Comparison of ENCODE assay signal across 8 cellular contexts in genomic region chr9:121529237-121529987, GRCh38. TPM values are rescaled to one million over a fixed set of nuclear protein-coding genes. Genes with fewer than 3 reads are reported as not detected.
A peak's percentile ranks its signal among the peaks of the same experiment; 100 is the strongest.
DNase-seq lines count a peak whose midpoint lies in the region; ATAC-seq and TF ChIP-seq lines count a peak whose summit lies in the region.

No MANE protein-coding gene starts in this region.

- H3K27me3 ChIP-seq in ascending aorta (no peaks in the 10 kb centered on the region), left ventricle myocardium inferior (ENCODE audit: low read depth) (no peaks in the 10 kb centered on the region)

- ATAC-seq in GM21367 (IDR thresholded peaks at IDR 0.05; ENCODE audit: unreplicated experiment) = no peak

- in situ Hi-C loops in GM13976 (cut with MboI; ENCODE audit: low sequenced_read_pairs, unreplicated experiment) = no loop called here

- no peaks in the 10 kb centered on the region for H3K4me1 Mint-ChIP-seq in progenitor cell of endocrine pancreas (ENCODE audit: low read depth)

- peaks cover 7% of the 10 kb centered on the region for H3K27me3 Mint-ChIP-seq in progenitor cell of endocrine pancreas

- peak; percentile 9 for DNase-seq in GM13976 (ENCODE audit: low spot score)
- peak; percentile 82 to 97 for DNase-seq in ascending aorta (ENCODE audit: low spot score in 2 of 2)
- peak; percentile 98 for DNase-seq in left ventricle myocardium inferior
- peak; percentile 97 for DNase-seq in skeletal muscle cell (ENCODE audit: low read depth)
- DNase-seq in RPMI8226 = no peak
- DNase-seq in progenitor cell of endocrine pancreas (ENCODE audit: low spot score, unreplicated experiment) = no peak
- no peak for DNase-seq in UCSD-AML1 (lab: John Stamatoyannopoulos, UW; ENCODE audit: unreplicated experiment)

- no peak for TF ChIP-seq CTCF in GM13976 (IDR thresholded peaks at IDR 0.05; ENCODE audit: borderline replicate concordance, control extremely low read depth, extremely low read depth, insufficient read depth, missing control alignments)
- no peak for TF ChIP-seq CTCF in ascending aorta (IDR thresholded peaks at IDR 0.05)
- TF ChIP-seq CTCF in left ventricle myocardium inferior (IDR thresholded peaks at IDR 0.05; ENCODE audit: borderline replicate concordance) = no peak
- TF ChIP-seq CTCF in progenitor cell of endocrine pancreas (IDR thresholded peaks at IDR 0.05; ENCODE audit: unreplicated experiment) = no peak

- H3K4me1 ChIP-seq in ascending aorta (peaks cover 0 to 10% of the 10 kb centered on the region in 2 donors), left ventricle myocardium inferior (peaks cover 47% of the 10 kb centered on the region)

- H3K36me3 ChIP-seq in ascending aorta (no peaks in the 10 kb centered on the region), left ventricle myocardium inferior (no peaks in the 10 kb centered on the region)

- intact Hi-C loops in ascending aorta (cut with DNase I) = no loop called here
- intact Hi-C loops in left ventricle myocardium inferior (cut with micrococcal nuclease) = no loop called here

- no peaks in the 10 kb centered on the region for H3K36me3 Mint-ChIP-seq in progenitor cell of endocrine pancreas (ENCODE audit: insufficient read depth)

- H3K4me3 Mint-ChIP-seq in progenitor cell of endocrine pancreas (ENCODE audit: low read depth) = no peak overlapping the region

- no peak overlapping the region for H3K27ac Mint-ChIP-seq in progenitor cell of endocrine pancreas

- no peaks in the 10 kb centered on the region for H3K9me3 Mint-ChIP-seq in progenitor cell of endocrine pancreas (ENCODE audit: low read depth)

- H3K9me3 ChIP-seq in ascending aorta (no peaks in the 10 kb centered on the region), left ventricle myocardium inferior (replicated peaks) (no peaks in the 10 kb centered on the region)

- H3K27ac ChIP-seq in ascending aorta (peak overlapping the region; percentile 39 to 65), left ventricle myocardium inferior (replicated peaks) (peak overlapping the region; percentile 74)

- no peak overlapping the region for H3K4me3 ChIP-seq in ascending aorta
- no peak overlapping the region for H3K4me3 ChIP-seq in left ventricle myocardium inferior
- H3K4me3 ChIP-seq in skeletal muscle cell (ENCODE audit: low read depth, low read length) = no peak overlapping the region

RNA-seq across cellular contexts. Expression of gene GGTA1, which starts 29.8 kb away (rescaled TPM):
- 2.6 TPM for total RNA-seq in ascending aorta
- 34.1 TPM for total RNA-seq in left ventricle myocardium inferior
- total RNA-seq in progenitor cell of endocrine pancreas = not detected in 2 replicates

Comparison
In these comparisons a context has a peak if more than half of its experiments do, and no peak if none do; other contexts are left out.
1. DNase-seq: peak in GM13976 (single experiment), ascending aorta (2 of 2), left ventricle myocardium inferior (single experiment) and skeletal muscle cell (single experiment); none in RPMI8226 (single experiment), progenitor cell of endocrine pancreas (single experiment) and UCSD-AML1 (single experiment).